20 cellular contexts compared by ENCODE assay signal in genomic region chr11:128929991-128930390, GRCh38. TPM values are rescaled to one million over a fixed set of nuclear protein-coding genes. Genes with fewer than 3 reads are reported as not detected.
A peak's percentile ranks its signal among the peaks of the same experiment; 100 is the strongest.
DNase-seq lines count a peak whose midpoint lies in the region; ATAC-seq, FAIRE-seq and TF ChIP-seq lines count a peak whose summit lies in the region.
"Had no signal": no experiment of that assay in that cellular context is flagged by ENCODE, and none has a peak within 500 bp of the region (broad histone marks: within the 10 kb centered on the region; RNA-seq: fewer than 3 reads in every experiment).

No MANE protein-coding gene starts in this region.

- ATAC-seq in activated T-helper 17 cell treated with anti-CD3 and anti-CD28 coated beads, Interleukin-2, amount 50 U/mL, for 72 hours (replicated peaks), result no peak

- H3K36me3 Mint-ChIP-seq in astrocyte (ENCODE audit: low read depth, unreplicated experiment), result peaks cover 2% of the 10 kb centered on the region
- H3K36me3 Mint-ChIP-seq in activated T-helper 17 cell treated with anti-CD3 and anti-CD28 coated beads, Interleukin-2, amount 50 U/mL, for 72 hours (ENCODE audit: low read depth), result no peaks in the 10 kb centered on the region

- CTCF ChIA-PET in A673 (lab: Charles Lee), result no interaction called here

- H3K27me3 Mint-ChIP-seq in astrocyte (ENCODE audit: low read depth, unreplicated experiment), result peaks cover 24% of the 10 kb centered on the region
- H3K27me3 Mint-ChIP-seq in activated T-helper 17 cell treated with anti-CD3 and anti-CD28 coated beads, Interleukin-2, amount 50 U/mL, for 72 hours, result no peaks in the 10 kb centered on the region
- H3K27me3 Mint-ChIP-seq: activated CD4-positive, alpha-beta T cell treated with anti-CD3 and anti-CD28 coated beads, Interleukin-2, amount 10 ng/mL, durations not matched to agents 7 days and 5 days; activated T-cell treated with anti-CD3 and anti-CD28 coated beads, Interleukin-2, amount 50 U/mL, for 24 hours; stimulated activated naive CD8-positive, alpha-beta T cell treated with anti-CD3 and anti-CD28 coated beads, Interleukin-15, Interleukin-2, amounts not matched to agents 100 ng/mL and 50 ng/mL, for 24 hours had no signal

- no peaks in the 10 kb centered on the region for H3K9me2 ChIP-seq in GM23248 (ENCODE audit: insufficient read depth)

- no peaks in the 10 kb centered on the region for H3K79me2 ChIP-seq in GM23248 (ENCODE audit: insufficient read depth)
- no peaks in the 10 kb centered on the region for H3K79me2 ChIP-seq in astrocyte (ENCODE audit: insufficient read depth, low read length)

- intact Hi-C loops in A673 (cut with micrococcal nuclease; ENCODE audit: unreplicated experiment), result no loop called here

- H2AFZ ChIP-seq in GM23248, result no peak overlapping the region
- no peak overlapping the region for H2AFZ ChIP-seq in astrocyte (ENCODE audit: low read depth, low read length)

- H3K9ac ChIP-seq in GM23248, result no peak overlapping the region
- no peak overlapping the region for H3K9ac ChIP-seq in astrocyte (ENCODE audit: low read length)

- no peaks in the 10 kb centered on the region for H3K36me3 ChIP-seq in A673 (ENCODE audit: insufficient read depth, low read length, poor library complexity, severe bottlenecking)
- H3K36me3 ChIP-seq in GM23248 (ENCODE audit: low read depth), result no peaks in the 10 kb centered on the region
- H3K36me3 ChIP-seq in astrocyte (ENCODE audit: insufficient read depth, low read length), result no peaks in the 10 kb centered on the region

- POLR2A ChIA-PET in A673 (lab: Charles Lee; ENCODE audit: low non-redundant PET), result no interaction called here

- in situ Hi-C loops in GM23248 (cut with MboI), result no loop called here

- H3K4me3 ChIP-seq in A673 (ENCODE audit: low read depth, low read length, poor library complexity, severe bottlenecking) (no peak overlapping the region), GM23248 (no peak overlapping the region), astrocyte (ENCODE audit: insufficient read depth, low read depth, low read length) (no peak overlapping the region)
- H3K4me3 ChIP-seq: skin epidermis had no signal

- no peaks in the 10 kb centered on the region for H3F3A ChIP-seq in GM23248 (ENCODE audit: insufficient read depth)

- H3K4me1 ChIP-seq in A673 (ENCODE audit: insufficient read depth, low read length, poor library complexity, severe bottlenecking) (peaks cover 9% of the 10 kb centered on the region), GM23248 (ENCODE audit: insufficient read depth) (no peaks in the 10 kb centered on the region), astrocyte (ENCODE audit: insufficient read depth, low read length) (no peaks in the 10 kb centered on the region)

- H3K4me2 ChIP-seq in GM23248 (ENCODE audit: unreplicated experiment) (no peak overlapping the region), astrocyte (ENCODE audit: low read length) (peak overlapping the region; percentile 7)

- DNase-seq in A673 (ENCODE audit: low spot score), result peak; percentile 45
- DNase-seq in GM23248, result peak; percentile 38
- peak; percentile 77 for DNase-seq in astrocyte (ENCODE audit: low read depth)
- DNase-seq in left kidney (ENCODE audit: low read depth, low spot score), result peak; percentile 49
- DNase-seq in NAMALWA (ENCODE audit: low spot score), result no peak
- DNase-seq in NCI-H146 (lab: John Stamatoyannopoulos, UW), result no peak
- DNase-seq in NK-92 (lab: John Stamatoyannopoulos, UW; ENCODE audit: unreplicated experiment), result no peak
- DNase-seq: activated CD4-positive, alpha-beta T cell treated with anti-CD3 and anti-CD28 coated beads, Interleukin-2, amount 10 ng/mL, durations not matched to agents 7 days and 5 days; activated T-cell treated with anti-CD3 and anti-CD28 coated beads, Interleukin-2, amount 50 U/mL, for 24 hours; NCI-H187; NCI-H774; nucleus accumbens; T1000 had no signal

- H3K4me3 Mint-ChIP-seq in astrocyte (ENCODE audit: unreplicated experiment), result no peak overlapping the region
- no peak overlapping the region for H3K4me3 Mint-ChIP-seq in activated T-helper 17 cell treated with anti-CD3 and anti-CD28 coated beads, Interleukin-2, amount 50 U/mL, for 72 hours
- H3K4me3 Mint-ChIP-seq: activated CD4-positive, alpha-beta T cell treated with anti-CD3 and anti-CD28 coated beads, Interleukin-2, amount 10 ng/mL, durations not matched to agents 7 days and 5 days; activated T-cell treated with anti-CD3 and anti-CD28 coated beads, Interleukin-2, amount 50 U/mL, for 24 hours; stimulated activated naive CD8-positive, alpha-beta T cell treated with anti-CD3 and anti-CD28 coated beads, Interleukin-15, Interleukin-2, amounts not matched to agents 100 ng/mL and 50 ng/mL, for 24 hours had no signal

- no peak for FAIRE-seq in astrocyte (lab: Jason Lieb, UNC)
- FAIRE-seq: urothelium cell line had no signal

- BruUV-seq in A673 (replicated peaks; lab: Mats Ljungman, UMichigan), result no TSS peak

- H3K4me1 Mint-ChIP-seq in astrocyte (ENCODE audit: low read depth, unreplicated experiment), result peaks cover 21% of the 10 kb centered on the region
- no peaks in the 10 kb centered on the region for H3K4me1 Mint-ChIP-seq in activated T-helper 17 cell treated with anti-CD3 and anti-CD28 coated beads, Interleukin-2, amount 50 U/mL, for 72 hours

- H3K27me3 ChIP-seq in A673 (replicated peaks; ENCODE audit: insufficient read depth, low read depth, low read length, poor library complexity), result no peaks in the 10 kb centered on the region
- peaks cover 28% of the 10 kb centered on the region for H3K27me3 ChIP-seq in GM23248 (replicated peaks; ENCODE audit: insufficient read depth)
- H3K27me3 ChIP-seq in astrocyte (ENCODE audit: insufficient read depth, low read length), result peaks cover 11% of the 10 kb centered on the region

- peaks cover 2% of the 10 kb centered on the region for H3K9me3 Mint-ChIP-seq in astrocyte (ENCODE audit: unreplicated experiment)
- H3K9me3 Mint-ChIP-seq in activated T-helper 17 cell treated with anti-CD3 and anti-CD28 coated beads, Interleukin-2, amount 50 U/mL, for 72 hours, result no peaks in the 10 kb centered on the region
- H3K9me3 Mint-ChIP-seq: activated CD4-positive, alpha-beta T cell treated with anti-CD3 and anti-CD28 coated beads, Interleukin-2, amount 10 ng/mL, durations not matched to agents 7 days and 5 days; activated T-cell treated with anti-CD3 and anti-CD28 coated beads, Interleukin-2, amount 50 U/mL, for 24 hours; stimulated activated naive CD8-positive, alpha-beta T cell treated with anti-CD3 and anti-CD28 coated beads, Interleukin-15, Interleukin-2, amounts not matched to agents 100 ng/mL and 50 ng/mL, for 24 hours had no signal

- no peak for TF ChIP-seq CTCF in A673 (conservative IDR thresholded peaks at IDR 0.05; ENCODE audit: low read depth, low read length)
- no peak for TF ChIP-seq CTCF in astrocyte (IDR thresholded peaks at IDR 0.05; ENCODE audit: insufficient read depth, low read depth, low read length)

- H3K27ac Mint-ChIP-seq in astrocyte (ENCODE audit: unreplicated experiment), result no peak overlapping the region
- no peak overlapping the region for H3K27ac Mint-ChIP-seq in activated T-helper 17 cell treated with anti-CD3 and anti-CD28 coated beads, Interleukin-2, amount 50 U/mL, for 72 hours
- H3K27ac Mint-ChIP-seq: activated CD4-positive, alpha-beta T cell treated with anti-CD3 and anti-CD28 coated beads, Interleukin-2, amount 10 ng/mL, durations not matched to agents 7 days and 5 days; activated T-cell treated with anti-CD3 and anti-CD28 coated beads, Interleukin-2, amount 50 U/mL, for 24 hours; stimulated activated naive CD8-positive, alpha-beta T cell treated with anti-CD3 and anti-CD28 coated beads, Interleukin-15, Interleukin-2, amounts not matched to agents 100 ng/mL and 50 ng/mL, for 24 hours had no signal

- H4K20me1 ChIP-seq in GM23248 (ENCODE audit: insufficient read depth), result no peaks in the 10 kb centered on the region
- no peaks in the 10 kb centered on the region for H4K20me1 ChIP-seq in astrocyte (ENCODE audit: insufficient read depth, low read length)

- WGBS in GM23248 (ENCODE audit: low coverage in 1 of 2, low lambda C conversion rate in 2 of 2, missing lambda C conversion rate in 2 of 2), 2 experiments, result 51 to 64% methylated on average over 12 of the region's 12 CpGs

- H3K27ac ChIP-seq in A673 (ENCODE audit: low read depth, low read length, poor library complexity, severe bottlenecking), result no peak overlapping the region
- no peak overlapping the region for H3K27ac ChIP-seq in GM23248
- no peak overlapping the region for H3K27ac ChIP-seq in astrocyte (ENCODE audit: low read depth, low read length)
- H3K27ac ChIP-seq: skin epidermis had no signal

- H3K9me3 ChIP-seq in A673 (ENCODE audit: low read depth, low read length, poor library complexity, severe bottlenecking), result no peaks in the 10 kb centered on the region
- no peaks in the 10 kb centered on the region for H3K9me3 ChIP-seq in GM23248 (ENCODE audit: low read depth)
- H3K9me3 ChIP-seq in astrocyte (ENCODE audit: insufficient read depth, low read depth, low read length), result no peaks in the 10 kb centered on the region

RNA-seq across cellular contexts. Expression of gene TP53AIP1, which starts 12.7 kb away (rescaled TPM):
- 2.1 and 2.3 TPM in 2 replicates for total RNA-seq in A673 (2021)
- total RNA-seq in GM23248 (2014; rRNA removed; shearing (Covaris generic)), result not detected in 2 replicates
- not detected in 2 replicates for polyA plus RNA-seq in GM23248 (2016; fragmentation: Nextera tagmentation; extraction: Ambion mirVana)
- 0.20 TPM in 1 of 2 replicates, not detected in the other for total RNA-seq in astrocyte
- not detected for total RNA-seq in activated T-helper 17 cell treated with anti-CD3 and anti-CD28 coated beads, Interleukin-2, amount 50 U/mL, for 72 hours
- total RNA-seq: activated CD4-positive, alpha-beta T cell treated with anti-CD3 and anti-CD28 coated beads, Interleukin-2, amount 10 ng/mL, durations not matched to agents 7 days and 5 days; fibroblast of lung; lung microvascular endothelial cell had no signal
- polyA plus RNA-seq: AG04450, fibroblast of lung had no signal

RNA-seq across cellular contexts. Expression of gene KCNJ5, which starts 38.8 kb away (rescaled TPM):
- not detected in 2 replicates for total RNA-seq in A673 (2021)
- total RNA-seq in GM23248 (2014; rRNA removed; shearing (Covaris generic)), result under 0.01 TPM in 1 of 2 replicates, not detected in the other
- not detected in 2 replicates for polyA plus RNA-seq in GM23248 (2016; fragmentation: Nextera tagmentation; extraction: Ambion mirVana)
- total RNA-seq in astrocyte, result 1.4 TPM in 2 replicates
- not detected for total RNA-seq in activated T-helper 17 cell treated with anti-CD3 and anti-CD28 coated beads, Interleukin-2, amount 50 U/mL, for 72 hours
- total RNA-seq: activated CD4-positive, alpha-beta T cell treated with anti-CD3 and anti-CD28 coated beads, Interleukin-2, amount 10 ng/mL, durations not matched to agents 7 days and 5 days; lung microvascular endothelial cell had no signal
- polyA plus RNA-seq: AG04450 had no signal

Comparison
In these comparisons a context has a peak if more than half of its experiments do, and no peak if none do; other contexts are left out.
1. DNase-seq: peak in A673 (single experiment), GM23248 (single experiment), astrocyte (single experiment) and left kidney (single experiment); none in NAMALWA (single experiment), NCI-H146 (single experiment) and NK-92 (single experiment).